ENCODE assay signal across 3 cellular contexts in genomic region chr5:19695248-19695647, GRCh38.
TF ChIP-seq lines count a peak whose summit lies in the region.

No MANE protein-coding gene starts in this region.

TF ChIP-seq in HepG2, 621 proteins besides CTCF, POLR2A, EP300 and RAD21:
- TF ChIP-seq MEIS1 (CRISPR knock-in tag; IDR thresholded peaks at IDR 0.05; ENCODE audit: borderline replicate concordance): no peak
- TF ChIP-seq MAFK (conservative IDR thresholded peaks at IDR 0.05 in 1 of 2, IDR thresholded peaks at IDR 0.05 in 1 of 2; ENCODE audit: low read length in 2 of 2): peak; percentile 58 to 66
- no peak for TF ChIP-seq ZNF292 (CRISPR knock-in tag; IDR thresholded peaks at IDR 0.05; ENCODE audit: borderline replicate concordance, low read depth)
- no peak for TF ChIP-seq NFKBIZ (CRISPR knock-in tag; IDR thresholded peaks at IDR 0.05)
- peak; percentile 48 for TF ChIP-seq MAFF (IDR thresholded peaks at IDR 0.05; ENCODE audit: low read depth, low read length)
- TF ChIP-seq CREB1 (IDR thresholded peaks at IDR 0.05): no peak
- TF ChIP-seq CREB1 (CRISPR knock-in tag; IDR thresholded peaks at IDR 0.05): no peak
- no peak for TF ChIP-seq AHDC1 (CRISPR knock-in tag; IDR thresholded peaks at IDR 0.05; ENCODE audit: borderline replicate concordance)
- TF ChIP-seq MED1 (CRISPR knock-in tag; IDR thresholded peaks at IDR 0.05): no peak

TF ChIP-seq in IMR-90, 13 proteins besides CTCF, POLR2A, EP300 and RAD21:
- TF ChIP-seq NFE2L2 (IDR thresholded peaks at IDR 0.05; ENCODE audit: low read depth, low read length) (no peak), MAFK (IDR thresholded peaks at IDR 0.05; ENCODE audit: low read depth, low read length) (peak; percentile 34; the same call in 1 of the 2 replicates)

TF ChIP-seq in K562, 482 proteins besides CTCF, POLR2A, EP300 and RAD21:
- TF ChIP-seq, protein P1, sequence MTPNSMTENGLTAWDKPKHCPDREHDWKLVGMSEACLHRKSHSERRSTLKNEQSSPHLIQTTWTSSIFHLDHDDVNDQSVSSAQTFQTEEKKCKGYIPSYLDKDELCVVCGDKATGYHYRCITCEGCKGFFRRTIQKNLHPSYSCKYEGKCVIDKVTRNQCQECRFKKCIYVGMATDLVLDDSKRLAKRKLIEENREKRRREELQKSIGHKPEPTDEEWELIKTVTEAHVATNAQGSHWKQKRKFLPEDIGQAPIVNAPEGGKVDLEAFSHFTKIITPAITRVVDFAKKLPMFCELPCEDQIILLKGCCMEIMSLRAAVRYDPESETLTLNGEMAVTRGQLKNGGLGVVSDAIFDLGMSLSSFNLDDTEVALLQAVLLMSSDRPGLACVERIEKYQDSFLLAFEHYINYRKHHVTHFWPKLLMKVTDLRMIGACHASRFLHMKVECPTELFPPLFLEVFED (CRISPR knock-in tag; conservative IDR thresholded peaks at IDR 0.05): no peak
- peak; percentile 16; the same call in 1 of the 2 replicates for TF ChIP-seq ZNF316 (IDR thresholded peaks at IDR 0.05)
TF ChIP-seq in K562: peak in this region for 1.
